In the genomic region with DNA sequence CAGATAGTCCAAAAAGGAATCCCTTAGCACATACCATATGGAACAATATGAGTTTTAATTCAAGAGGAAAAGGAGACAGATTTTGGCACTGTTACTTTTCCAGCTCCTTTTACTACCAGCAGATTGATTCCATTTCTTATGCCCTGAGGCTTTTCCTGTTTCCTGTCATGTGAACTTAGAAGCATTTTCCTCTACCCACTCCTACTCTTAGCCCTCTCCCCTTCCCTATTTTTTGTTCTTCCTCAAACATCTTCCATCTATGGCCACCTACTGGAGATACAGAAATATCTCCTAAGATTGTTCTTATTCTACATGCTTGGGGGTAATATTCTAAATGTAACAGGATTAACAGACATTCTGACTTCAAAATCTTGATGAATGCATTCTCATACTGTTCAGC, we compare ENCODE assay signal across 12 cellular contexts.
DNase-seq lines count a peak whose midpoint lies in the region; ATAC-seq and TF ChIP-seq lines count a peak whose summit lies in the region.
"Had no signal": no experiment of that assay in that cellular context is flagged by ENCODE, and none has a peak within 500 bp of the region (broad histone marks: within the 10 kb centered on the region; RNA-seq: fewer than 3 reads in every experiment).

No MANE protein-coding gene starts in this region.

- no peaks in the 10 kb centered on the region for H3K9me3 Mint-ChIP-seq in activated T-cell treated with anti-CD3 and anti-CD28 coated beads, Interleukin-2, amount 50 U/mL, for 72 hours

- H4K20me1 ChIP-seq in Karpas-422 (ENCODE audit: insufficient read depth, low read depth, low read length) (no peaks in the 10 kb centered on the region), osteoblast (ENCODE audit: insufficient read depth, low read length) (no peaks in the 10 kb centered on the region)

- H3K27ac Mint-ChIP-seq in activated T-cell treated with anti-CD3 and anti-CD28 coated beads, Interleukin-2, amount 50 U/mL, for 72 hours = no peak overlapping the region
- H3K27ac Mint-ChIP-seq: activated naive CD8-positive, alpha-beta T cell treated with anti-CD3 and anti-CD28 coated beads for 36 hours had no signal

- H3K27ac ChIP-seq in Karpas-422 (ENCODE audit: low read length) (no peak overlapping the region), osteoblast (ENCODE audit: low read depth, low read length) (no peak overlapping the region)
- H3K27ac ChIP-seq: testis had no signal

- no peaks in the 10 kb centered on the region for H3K4me1 Mint-ChIP-seq in activated T-cell treated with anti-CD3 and anti-CD28 coated beads, Interleukin-2, amount 50 U/mL, for 72 hours (ENCODE audit: low read depth)

- no peaks in the 10 kb centered on the region for H3K27me3 ChIP-seq in Karpas-422 (ENCODE audit: low read length)
- H3K27me3 ChIP-seq in osteoblast (ENCODE audit: insufficient read depth, low read length) = peaks cover 2% of the 10 kb centered on the region
- H3K27me3 ChIP-seq: testis had no signal

- ATAC-seq in GM21447 (IDR thresholded peaks at IDR 0.05; ENCODE audit: unreplicated experiment) (no peak), GM18870 (IDR thresholded peaks at IDR 0.05; ENCODE audit: unreplicated experiment) (no peak)
- no peak for ATAC-seq in activated T-cell treated with anti-CD3 and anti-CD28 coated beads, Interleukin-2, amount 50 U/mL, for 72 hours (replicated peaks in 1 of 2)
- ATAC-seq: naive thymus-derived CD4-positive, alpha-beta T cell had no signal

- H3K4me1 ChIP-seq in Karpas-422 (ENCODE audit: low read length) (peaks cover 34% of the 10 kb centered on the region), osteoblast (ENCODE audit: insufficient read depth, low read length) (no peaks in the 10 kb centered on the region)
- H3K4me1 ChIP-seq: testis had no signal

- H3K9me2 ChIP-seq in Karpas-422 (replicated peaks; ENCODE audit: insufficient read depth, low read length) = no peaks in the 10 kb centered on the region

- no peak overlapping the region for H2AFZ ChIP-seq in Karpas-422 (ENCODE audit: low read length)
- H2AFZ ChIP-seq in osteoblast (ENCODE audit: low read length) = no peak overlapping the region

- H3K4me2 ChIP-seq in Karpas-422 (ENCODE audit: low read depth, low read length, poor library complexity, severe bottlenecking) (peak overlapping the region; percentile 3), osteoblast (ENCODE audit: insufficient read depth, low read length) (no peak overlapping the region)

- H3K4me3 Mint-ChIP-seq in activated T-cell treated with anti-CD3 and anti-CD28 coated beads, Interleukin-2, amount 50 U/mL, for 72 hours = no peak overlapping the region
- H3K4me3 Mint-ChIP-seq: activated naive CD8-positive, alpha-beta T cell treated with anti-CD3 and anti-CD28 coated beads for 36 hours had no signal

- H3K36me3 ChIP-seq in Karpas-422 (ENCODE audit: insufficient read depth, low read length) = no peaks in the 10 kb centered on the region
- no peaks in the 10 kb centered on the region for H3K36me3 ChIP-seq in osteoblast (ENCODE audit: insufficient read depth, low read length)

- peak; percentile 46 for DNase-seq in CD1c-positive myeloid dendritic cell (ENCODE audit: extremely low spot score)
- DNase-seq in Karpas-422 = no peak
- peak; percentile 15 to 49 for DNase-seq in cardiac fibroblast (ENCODE audit: low read depth in 2 of 2)
- DNase-seq in osteoblast (ENCODE audit: insufficient read length, low spot score, missing footprints) = peak; percentile 83
- no peak for DNase-seq in activated T-cell treated with anti-CD3 and anti-CD28 coated beads, Interleukin-2, amount 50 U/mL, for 72 hours
- DNase-seq: activated naive CD8-positive, alpha-beta T cell treated with anti-CD3 and anti-CD28 coated beads for 36 hours; cortex of kidney; naive thymus-derived CD4-positive, alpha-beta T cell; SHP77; testis had no signal

- no peak overlapping the region for H3K4me3 ChIP-seq in Karpas-422 (ENCODE audit: low read length)
- no peak overlapping the region for H3K4me3 ChIP-seq in cardiac fibroblast (replicated peaks in 1 of 2; ENCODE audit: low read depth in 2 of 2, low read length in 2 of 2)
- H3K4me3 ChIP-seq in osteoblast (ENCODE audit: insufficient read depth, low read length) = no peak overlapping the region
- H3K4me3 ChIP-seq: testis had no signal

- no peaks in the 10 kb centered on the region for H3K36me3 Mint-ChIP-seq in activated T-cell treated with anti-CD3 and anti-CD28 coated beads, Interleukin-2, amount 50 U/mL, for 72 hours (ENCODE audit: insufficient read depth in 2 of 2)
- H3K36me3 Mint-ChIP-seq: activated naive CD8-positive, alpha-beta T cell treated with anti-CD3 and anti-CD28 coated beads for 36 hours had no signal

- no peaks in the 10 kb centered on the region for H3K27me3 Mint-ChIP-seq in activated T-cell treated with anti-CD3 and anti-CD28 coated beads, Interleukin-2, amount 50 U/mL, for 72 hours (ENCODE audit: low read depth)
- H3K27me3 Mint-ChIP-seq: activated naive CD8-positive, alpha-beta T cell treated with anti-CD3 and anti-CD28 coated beads for 36 hours had no signal

- H3K79me2 ChIP-seq in Karpas-422 (ENCODE audit: low read length) (no peaks in the 10 kb centered on the region), osteoblast (ENCODE audit: insufficient read depth, low read length) (no peaks in the 10 kb centered on the region)

- TF ChIP-seq CTCF in cardiac fibroblast (IDR thresholded peaks at IDR 0.05; ENCODE audit: low read depth, low read length) = peak; percentile 24
- peak; percentile 31 for TF ChIP-seq CTCF in osteoblast (IDR thresholded peaks at IDR 0.05; ENCODE audit: extremely low read depth, low read depth, low read length)

- H3K9ac ChIP-seq in Karpas-422 (ENCODE audit: low read length) = no peak overlapping the region

- H3K9me3 ChIP-seq in Karpas-422 (ENCODE audit: low read length) (no peaks in the 10 kb centered on the region), osteoblast (ENCODE audit: low read depth, low read length) (no peaks in the 10 kb centered on the region)
- H3K9me3 ChIP-seq: testis had no signal

Comparison
In these comparisons a context has a peak if more than half of its experiments do, and no peak if none do; other contexts are left out.
1. DNase-seq: peak in CD1c-positive myeloid dendritic cell (single experiment), cardiac fibroblast (2 of 2) and osteoblast (single experiment); none in Karpas-422 (single experiment) and activated T-cell treated with anti-CD3 and anti-CD28 coated beads, Interleukin-2, amount 50 U/mL, for 72 hours (0 of 2).